ENCODE assay signal across 23 cellular contexts in the genomic region with DNA sequence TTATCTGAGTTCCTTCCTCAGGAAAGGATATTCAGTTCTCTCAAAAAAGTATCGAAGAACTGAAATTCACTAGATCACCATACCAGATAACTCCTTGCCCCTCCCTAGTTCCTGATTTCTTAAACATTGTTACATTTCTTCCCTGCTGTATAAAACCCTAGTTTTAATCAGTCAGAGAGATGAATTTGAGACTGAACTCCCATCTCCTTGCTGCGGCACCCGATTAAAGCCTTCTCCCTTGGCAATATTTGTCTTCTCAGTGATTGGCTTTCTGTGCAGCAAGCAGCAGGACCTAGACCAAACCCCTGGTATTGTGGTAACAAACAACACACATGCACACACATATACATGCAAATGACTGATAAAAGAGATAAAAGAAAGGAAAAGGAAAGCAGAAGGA.
DNase-seq lines count a peak whose midpoint lies in the region; ATAC-seq and TF ChIP-seq lines count a peak whose summit lies in the region.
"Had no signal": no experiment of that assay in that cellular context is flagged by ENCODE, and none has a peak within 500 bp of the region (broad histone marks: within the 10 kb centered on the region; RNA-seq: fewer than 3 reads in every experiment).

No MANE protein-coding gene starts in this region.

- H3F3A ChIP-seq in PC-3 (ENCODE audit: low read length, unreplicated experiment): no peaks in the 10 kb centered on the region

- H3K27ac ChIP-seq in HCT116 (ENCODE audit: low read depth, low read length): no peak overlapping the region
- H3K27ac ChIP-seq in HEK293 (ENCODE audit: extremely low read depth, low read depth, low read length): no peak overlapping the region
- H3K27ac ChIP-seq in PC-3 (ENCODE audit: low read length): no peak overlapping the region
- H3K27ac ChIP-seq: BLaER1 had no signal

- H3K4me1 ChIP-seq in HCT116 (ENCODE audit: control insufficient read depth in 1 of 2, insufficient read depth in 2 of 2, low read length in 2 of 2) (no peaks in the 10 kb centered on the region), HEK293 (ENCODE audit: control insufficient read depth, insufficient read depth, low read length) (no peaks in the 10 kb centered on the region), PC-3 (ENCODE audit: insufficient read depth, low read length) (peaks cover under 1% of the 10 kb centered on the region; the same call in 1 of the 2 replicates)
- H3K4me1 ChIP-seq: BE2C, BLaER1 had no signal

- DNase-seq in HCT116 (ENCODE audit: low read depth, low spot score): no peak
- DNase-seq in glutamatergic neuron: no peak
- DNase-seq in PC-3: no peak
- DNase-seq in NCI-H345 (lab: John Stamatoyannopoulos, UW): no peak
- DNase-seq: 8988T; ACHN; BE2C; C1 segment of cervical spinal cord; CD4-positive, alpha-beta memory T cell; CD4-positive, CD25-positive, alpha-beta regulatory T cell; CD8-positive, alpha-beta memory T cell; COR-L47; DMS 273 treated with DMSO at 0.1 percent for 48 hours; DMS153; DMS53; DMS79; DND-41; EL; GDM1 had no signal

- no peak for ATAC-seq in HCT116
- no peak for ATAC-seq in PC-3
- ATAC-seq: GM12878 had no signal

- POLR2A ChIA-PET in HCT116 (lab: Charles Lee): no interaction called here
- POLR2A ChIA-PET in HEK293 (lab: Yijun Ruan, JAX): no interaction called here
- POLR2A ChIA-PET in PC-3 (lab: Charles Lee; ENCODE audit: unreplicated experiment): no interaction called here

- H3K27me3 Mint-ChIP-seq in glutamatergic neuron (ENCODE audit: unreplicated experiment): no peaks in the 10 kb centered on the region
- H3K27me3 Mint-ChIP-seq: CD4-positive, CD25-positive, alpha-beta regulatory T cell; CD8-positive, alpha-beta memory T cell had no signal

- H3K9me3 ChIP-seq in HCT116 (ENCODE audit: control insufficient read depth in 1 of 2, insufficient read depth in 1 of 2, low read depth in 1 of 2, low read length in 2 of 2): no peaks in the 10 kb centered on the region; a peak in 2 of 4 replicates
- no peaks in the 10 kb centered on the region for H3K9me3 ChIP-seq in HEK293 (ENCODE audit: control insufficient read depth, insufficient read depth, low read depth, low read length)
- peaks cover 6% of the 10 kb centered on the region; the same call in 1 of the 2 replicates for H3K9me3 ChIP-seq in PC-3 (ENCODE audit: low read length)
- H3K9me3 ChIP-seq: BE2C had no signal

- no peaks in the 10 kb centered on the region for H3K9me3 Mint-ChIP-seq in glutamatergic neuron (ENCODE audit: unreplicated experiment)

- H3K4me3 ChIP-seq in HCT116 (replicated peaks in 1 of 2; ENCODE audit: low read depth in 1 of 2, low read length in 2 of 2) (no peak overlapping the region), HEK293 (ENCODE audit: low read depth, low read length) (no peak overlapping the region), PC-3 (ENCODE audit: low read length) (no peak overlapping the region)
- H3K4me3 ChIP-seq: BLaER1, GM12878 had no signal

- TF ChIP-seq CTCF in HCT116 (IDR thresholded peaks at IDR 0.05 in 2 of 3, conservative IDR thresholded peaks at IDR 0.05 in 1 of 3; ENCODE audit: borderline replicate concordance in 1 of 3, insufficient read depth in 1 of 3, low read depth in 2 of 3, low read length in 2 of 3) (no peak), HEK293 (tag by site-specific recombination; IDR thresholded peaks at IDR 0.05) (no peak), glutamatergic neuron (IDR thresholded peaks at IDR 0.05; ENCODE audit: partially characterized antibody, unreplicated experiment) (no peak), PC-3 (conservative IDR thresholded peaks at IDR 0.05; ENCODE audit: low read depth, low read length) (no peak)

- H3K4me2 ChIP-seq in HCT116 (ENCODE audit: low read length) (no peak overlapping the region), PC-3 (ENCODE audit: low read length) (no peak overlapping the region)
- H3K4me2 ChIP-seq: BLaER1 had no signal

- H3K27me3 ChIP-seq in HCT116 (ENCODE audit: insufficient read depth, low read length) (no peaks in the 10 kb centered on the region), PC-3 (ENCODE audit: low read length) (no peaks in the 10 kb centered on the region)
- H3K27me3 ChIP-seq: BE2C, BLaER1 had no signal

- no peaks in the 10 kb centered on the region for H3K79me2 ChIP-seq in HCT116 (ENCODE audit: insufficient read depth, low read length)
- no peaks in the 10 kb centered on the region for H3K79me2 ChIP-seq in PC-3 (ENCODE audit: low read length)

- H4K20me1 ChIP-seq in HCT116 (ENCODE audit: insufficient read depth) (no peaks in the 10 kb centered on the region), PC-3 (ENCODE audit: low read length) (no peaks in the 10 kb centered on the region)
- H4K20me1 ChIP-seq: BLaER1 had no signal

- H3K9me2 ChIP-seq in HCT116 (ENCODE audit: insufficient read depth) (no peaks in the 10 kb centered on the region), PC-3 (replicated peaks; ENCODE audit: low read length) (no peaks in the 10 kb centered on the region)

- no peak overlapping the region for H3K4me3 Mint-ChIP-seq in glutamatergic neuron (ENCODE audit: unreplicated experiment)
- H3K4me3 Mint-ChIP-seq: CD14-positive monocyte; CD4-positive, alpha-beta memory T cell; CD4-positive, CD25-positive, alpha-beta regulatory T cell; CD8-positive, alpha-beta memory T cell had no signal

- H2AFZ ChIP-seq in HCT116 (ENCODE audit: low read depth, low read length, poor library complexity, severe bottlenecking): no peak overlapping the region
- H2AFZ ChIP-seq in PC-3 (ENCODE audit: low read length): no peak overlapping the region

- no peaks in the 10 kb centered on the region for H3K4me1 Mint-ChIP-seq in glutamatergic neuron (ENCODE audit: low read depth, unreplicated experiment)
- H3K4me1 Mint-ChIP-seq: CD14-positive monocyte; CD4-positive, alpha-beta memory T cell; CD4-positive, CD25-positive, alpha-beta regulatory T cell; CD8-positive, alpha-beta memory T cell had no signal

- H3K36me3 Mint-ChIP-seq in glutamatergic neuron (ENCODE audit: unreplicated experiment): peaks cover 7% of the 10 kb centered on the region
- H3K36me3 Mint-ChIP-seq: CD14-positive monocyte; CD4-positive, alpha-beta memory T cell; CD4-positive, CD25-positive, alpha-beta regulatory T cell had no signal

- no TSS peak for BruUV-seq in HCT116 (replicated peaks; lab: Mats Ljungman, UMichigan)
- BruUV-seq in PC-3 (replicated peaks; lab: Mats Ljungman, UMichigan): no TSS peak

- TF ChIP-seq POLR2A in HCT116 (IDR thresholded peaks at IDR 0.05; ENCODE audit: borderline replicate concordance, extremely low read depth, insufficient read depth, insufficient read length): no peak

- CTCF ChIA-PET in HCT116 (lab: Charles Lee): no interaction called here
- CTCF ChIA-PET in HEK293 (lab: Yijun Ruan, JAX): no interaction called here
- CTCF ChIA-PET in PC-3 (lab: Charles Lee): no interaction called here

- H3K9ac ChIP-seq in HCT116 (ENCODE audit: low read length) (no peak overlapping the region), PC-3 (ENCODE audit: low read length) (no peak overlapping the region)
- H3K9ac ChIP-seq: BLaER1 had no signal

- intact Hi-C loops in HCT116 (cut with micrococcal nuclease) (no loop called here), PC-3 (cut with micrococcal nuclease) (no loop called here)

- H3K27ac Mint-ChIP-seq in glutamatergic neuron (ENCODE audit: unreplicated experiment): peak overlapping the region; percentile 48
- H3K27ac Mint-ChIP-seq: CD14-positive monocyte; CD4-positive, alpha-beta memory T cell; CD4-positive, CD25-positive, alpha-beta regulatory T cell had no signal

- TF ChIP-seq RAD21 in HCT116 (IDR thresholded peaks at IDR 0.05; ENCODE audit: low read depth): no peak

- RAD21 ChIA-PET in HCT116 (lab: Charles Lee; ENCODE audit: low non-redundant PET in 1 of 2, low total read pairs in 2 of 2, uncharacterized antibody in 2 of 2, unreplicated experiment in 2 of 2): no interaction called here

- H3K36me3 ChIP-seq in HCT116 (ENCODE audit: control insufficient read depth in 1 of 2, insufficient read depth in 2 of 2, low read length in 2 of 2) (no peaks in the 10 kb centered on the region), HEK293 (ENCODE audit: control insufficient read depth in 2 of 2, insufficient read depth in 1 of 2, low read length in 2 of 2) (no peaks in the 10 kb centered on the region), PC-3 (ENCODE audit: low read depth, low read length) (no peaks in the 10 kb centered on the region; the same call in 1 of the 2 replicates)
- H3K36me3 ChIP-seq: BE2C, BLaER1 had no signal

TF ChIP-seq in HCT116, 20 proteins besides CTCF, POLR2A, EP300 and RAD21:
- no peak for TF ChIP-seq ZFX (IDR thresholded peaks at IDR 0.05)
- 0 out of 2 replicates have a peak, but pooled peaks have one; percentile 18 for TF ChIP-seq CBX3 (IDR thresholded peaks at IDR 0.05; ENCODE audit: low read depth)

TF ChIP-seq in HEK293, 187 proteins besides CTCF, POLR2A, EP300 and RAD21:
- TF ChIP-seq ZNF48 (tag by site-specific recombination; IDR thresholded peaks at IDR 0.05) (no peak), SETDB1 (IDR thresholded peaks at IDR 0.05; ENCODE audit: insufficient read length, low read length) (peak; percentile 81)
